ENCODE assay signal across 8 cellular contexts in genomic region chr9:129487658-129488483, GRCh38.
A peak's percentile ranks its signal among the peaks of the same experiment; 100 is the strongest.
DNase-seq lines count a peak whose midpoint lies in the region; ATAC-seq and TF ChIP-seq lines count a peak whose summit lies in the region.

No MANE protein-coding gene starts in this region.

- H3K4me3 Mint-ChIP-seq in CD14-positive monocyte (peak overlapping the region; percentile 76 to 84), H9 (peak overlapping the region; percentile 63 to 74)

- no peak overlapping the region for H2AK5ac ChIP-seq in H9 (ENCODE audit: insufficient read length, low read length)

- H3K27me3 Mint-ChIP-seq in CD14-positive monocyte (ENCODE audit: low read depth in 3 of 3): peaks cover 4 to 12% (median 9%) of the 10 kb centered on the region in 3 donors
- H3K27me3 Mint-ChIP-seq in H9 (ENCODE audit: low read depth): peaks cover 86% of the 10 kb centered on the region

- no peak overlapping the region for H3T11ph ChIP-seq in H9 (ENCODE audit: low read length)

- H2AFZ ChIP-seq in H9 (ENCODE audit: low read length): no peak overlapping the region

- intact Hi-C loops in CD14-positive monocyte (cut with micrococcal nuclease) (loop anchor here (2.0 to 5.0 kb wide), 2 partner anchors 75 to 76 kb away; no protein-coding TSS in a partner anchor), gastrocnemius medialis (cut with DNase I; ENCODE audit: low total_unique reads) (loop anchor here (2.0 kb wide), 1 partner anchor 313 kb away; no protein-coding TSS in a partner anchor)

- no peak overlapping the region for H3K56ac ChIP-seq in H9 (ENCODE audit: insufficient read length, low read depth, low read length)

- TF ChIP-seq CTCF in CD14-positive monocyte (IDR thresholded peaks at IDR 0.05) (no peak), H9 (conservative IDR thresholded peaks at IDR 0.05) (no peak), gastrocnemius medialis (IDR thresholded peaks at IDR 0.05 in 4 of 5, conservative IDR thresholded peaks at IDR 0.05 in 1 of 5) (no peak)

- H3K27me3 ChIP-seq in H9 (ENCODE audit: insufficient read depth, low read length) (peaks cover 14% of the 10 kb centered on the region; the same call in 1 of the 2 replicates), iPS-18a (ENCODE audit: control insufficient read depth, insufficient read depth, low read length) (peaks cover 74% of the 10 kb centered on the region), gastrocnemius medialis (no peaks in the 10 kb centered on the region)

- H3K9me3 Mint-ChIP-seq in CD14-positive monocyte: no peaks in the 10 kb centered on the region
- H3K9me3 Mint-ChIP-seq in H9: no peaks in the 10 kb centered on the region; a peak in 1 of 5 replicates

- peak overlapping the region; percentile 76 for H3K18ac ChIP-seq in H9 (ENCODE audit: insufficient read length, low read depth, low read length)

- H4K20me1 ChIP-seq in H9 (ENCODE audit: control insufficient read depth, insufficient read depth, insufficient read length): no peaks in the 10 kb centered on the region

- H4K5ac ChIP-seq in H9 (ENCODE audit: insufficient read length, low read depth, low read length): no peak overlapping the region

- H3K4me3 ChIP-seq in iPS-18a (ENCODE audit: low read length) (peak overlapping the region; percentile 33), gastrocnemius medialis (peak overlapping the region; percentile 52 to 82 (median 62))

- peak overlapping the region; percentile 39 for H3K4me2 ChIP-seq in H9 (ENCODE audit: insufficient read depth, insufficient read length, low read length)

- no peaks in the 10 kb centered on the region for H3K79me1 ChIP-seq in H9 (ENCODE audit: insufficient read depth, low read depth, low read length, poor library complexity, severe bottlenecking)

- no peak overlapping the region for H2BK20ac ChIP-seq in H9 (ENCODE audit: low read depth, low read length, poor library complexity, severe bottlenecking)

- in situ Hi-C loops in gastrocnemius medialis (cut with MboI; ENCODE audit: low sequenced_read_pairs in 4 of 4): loop anchor here in 3 of 4 donors (10.0 to 25.0 kb wide), 3 partner anchors 73 to 351 kb away; no protein-coding TSS in a partner anchor

- no peak overlapping the region for H2BK120ac ChIP-seq in H9 (ENCODE audit: low read depth, low read length, poor library complexity, severe bottlenecking)

- H3K36me3 Mint-ChIP-seq in CD14-positive monocyte (peaks cover 21 to 24% of the 10 kb centered on the region in 2 donors), H9 (ENCODE audit: insufficient read depth in 1 of 3, low read depth in 3 of 3) (no peaks in the 10 kb centered on the region; a peak in 2 of 7 replicates)

- ATAC-seq in gastrocnemius medialis: peak in 1 of 2 donors; percentile 1
- ATAC-seq in GM21367 (IDR thresholded peaks at IDR 0.05; ENCODE audit: unreplicated experiment): no peak

- no peak overlapping the region for H2BK12ac ChIP-seq in H9 (ENCODE audit: insufficient read length, low read depth, low read length)

- H3K9ac ChIP-seq in H9 (ENCODE audit: extremely low read depth, insufficient read length, low read length): no peak overlapping the region
- H3K9ac ChIP-seq in iPS-18a (ENCODE audit: low read length): peak overlapping the region; percentile 13

- no CpG with 5 or more reads among the region's 46 CpGs for WGBS in H9 (ENCODE audit: extremely low coverage, insufficient read length, low lambda C conversion rate)

- H3K4me1 ChIP-seq in H9 (ENCODE audit: insufficient read depth, low read length) (no peaks in the 10 kb centered on the region; the same call in 1 of the 2 replicates), iPS-18a (ENCODE audit: control insufficient read depth, low read depth, low read length) (peaks cover 25% of the 10 kb centered on the region), gastrocnemius medialis (peaks cover 37 to 54% of the 10 kb centered on the region in 2 donors)

- no peak overlapping the region for H3K4ac ChIP-seq in H9 (ENCODE audit: low read depth, low read length)

- H3K27ac ChIP-seq in H9 (ENCODE audit: insufficient read length, low read depth, low read length) (no peak overlapping the region), iPS-18a (ENCODE audit: low read length) (no peak overlapping the region), gastrocnemius medialis (peak overlapping the region; percentile 96 to 99 (median 98))

- H3K23me2 ChIP-seq in H9 (ENCODE audit: insufficient read length, low read depth, low read length, poor library complexity, severe bottlenecking): peaks cover 17% of the 10 kb centered on the region

- H4K91ac ChIP-seq in H9 (ENCODE audit: insufficient read length, low read depth, low read length): no peak overlapping the region

- H3K27ac Mint-ChIP-seq in CD14-positive monocyte (peak overlapping the region; percentile 95 to 100 (median 97)), H9 (peak overlapping the region in 1 of 3 experiments; percentile 90; a peak in 1 of 7 replicates)

- H3K4me1 Mint-ChIP-seq in CD14-positive monocyte (peaks cover 69% of the 10 kb centered on the region), H9 (peaks cover 46 to 63% of the 10 kb centered on the region in 2 experiments)

- no peak overlapping the region for H2BK5ac ChIP-seq in H9 (ENCODE audit: insufficient read length, low read length)

- no peaks in the 10 kb centered on the region for H3K79me2 ChIP-seq in H9 (ENCODE audit: insufficient read depth, low read length)

- no peak overlapping the region for H4K8ac ChIP-seq in H9 (replicated peaks; ENCODE audit: insufficient read length, low read depth, low read length)

- no peak overlapping the region for H2BK15ac ChIP-seq in H9 (ENCODE audit: low read depth, low read length)

- no peaks in the 10 kb centered on the region for H3K9me3 ChIP-seq in H9 (ENCODE audit: control insufficient read depth, low read depth, low read length)
- no peaks in the 10 kb centered on the region for H3K9me3 ChIP-seq in iPS-18a (ENCODE audit: control insufficient read depth, low read depth, low read length)
- no peaks in the 10 kb centered on the region for H3K9me3 ChIP-seq in gastrocnemius medialis

- H3K14ac ChIP-seq in H9 (ENCODE audit: insufficient read depth, low read length): peak overlapping the region; percentile 59; the same call in 1 of the 2 replicates

- no peaks in the 10 kb centered on the region for H3K36me3 ChIP-seq in iPS-18a (ENCODE audit: control insufficient read depth, low read depth, low read length)
- H3K36me3 ChIP-seq in gastrocnemius medialis: no peaks in the 10 kb centered on the region

- DNase-seq in CD14-positive monocyte (ENCODE audit: low spot score) (no peak), H9 (no peak), RPMI7951 (ENCODE audit: low read depth) (peak; percentile 55), astrocyte of the hippocampus (ENCODE audit: low read depth, low spot score) (peak; percentile 73), gastrocnemius medialis (peak in 1 of 2 donors; percentile 50), GF-D8 (lab: John Stamatoyannopoulos, UW) (no peak)

- no peak for TF ChIP-seq POLR2A in gastrocnemius medialis (IDR thresholded peaks at IDR 0.05)

- H3K23ac ChIP-seq in H9 (ENCODE audit: insufficient read length, low read depth, low read length): no peak overlapping the region

Comparison
In these comparisons a context has a peak if more than half of its experiments do, and no peak if none do; other contexts are left out.
1. DNase-seq: peak in RPMI7951 (single experiment) and astrocyte of the hippocampus (single experiment); none in CD14-positive monocyte (single experiment), H9 (single experiment) and GF-D8 (single experiment).
2. H3K27ac ChIP-seq: peak in gastrocnemius medialis (4 of 4); none in H9 (single experiment) and iPS-18a (single experiment).